1 cellular context compared by ENCODE assay signal in genomic region chr18:47917923-47918610, GRCh38.
TF ChIP-seq lines count a peak whose summit lies in the region.

No MANE protein-coding gene starts in this region.

TF ChIP-seq in H1, 55 proteins besides CTCF, POLR2A, EP300 and RAD21 (continued from another document):
- TF ChIP-seq RBBP5 (IDR thresholded peaks at IDR 0.05; ENCODE audit: borderline replicate concordance, low read depth, low read length) (0 out of 2 replicates have a peak, but pooled peaks have one; percentile 47), CHD2 (IDR thresholded peaks at IDR 0.05; ENCODE audit: low read length) (no peak), RNF2 (IDR thresholded peaks at IDR 0.05; ENCODE audit: borderline replicate concordance, low read depth, low read length, missing control alignments, poor library complexity, severe bottlenecking) (no peak), GTF2F1 (IDR thresholded peaks at IDR 0.05; ENCODE audit: borderline replicate concordance, low read depth, low read length) (no peak), CBX5 (IDR thresholded peaks at IDR 0.05; ENCODE audit: low read depth, low read length) (no peak), SP1 (IDR thresholded peaks at IDR 0.05; ENCODE audit: low read depth, low read length) (no peak), CTBP2 (IDR thresholded peaks at IDR 0.05; ENCODE audit: borderline replicate concordance, insufficient read depth, insufficient read length, low read length) (no peak), GABPA (IDR thresholded peaks at IDR 0.05; ENCODE audit: borderline replicate concordance, insufficient read depth, low read length) (peak; percentile 53; the same call in 1 of the 2 replicates)
